ENCODE assay signal across 1 cellular context in genomic region chr3:9037113-9037715, GRCh38.
TF ChIP-seq lines count a peak whose summit lies in the region.

No MANE protein-coding gene starts in this region.

TF ChIP-seq in H1, 55 proteins besides CTCF, POLR2A, EP300 and RAD21:
- TF ChIP-seq RFX5 (IDR thresholded peaks at IDR 0.05; ENCODE audit: borderline replicate concordance, low read depth, low read length) = no peak
- TF ChIP-seq GABPA (IDR thresholded peaks at IDR 0.05; ENCODE audit: borderline replicate concordance, insufficient read depth, low read length) = no peak
- TF ChIP-seq BCL11A (IDR thresholded peaks at IDR 0.05; ENCODE audit: low read depth in 2 of 2, low read length in 2 of 2) = no peak
- TF ChIP-seq USF2 (IDR thresholded peaks at IDR 0.05; ENCODE audit: low read length) = no peak
- no peak for TF ChIP-seq KDM4A (IDR thresholded peaks at IDR 0.05; ENCODE audit: low read depth, low read length, severe bottlenecking)
- TF ChIP-seq RBBP5 (IDR thresholded peaks at IDR 0.05; ENCODE audit: borderline replicate concordance, low read depth, low read length) = no peak
- no peak for TF ChIP-seq CTBP2 (IDR thresholded peaks at IDR 0.05; ENCODE audit: borderline replicate concordance, insufficient read depth, insufficient read length, low read length)
- no peak for TF ChIP-seq TAF7 (optimal IDR thresholded peaks at IDR 0.05; ENCODE audit: borderline replicate concordance, low read depth, low read length)
- no peak for TF ChIP-seq CHD7 (IDR thresholded peaks at IDR 0.05; ENCODE audit: insufficient replicate concordance, low read length)
- TF ChIP-seq KDM1A (IDR thresholded peaks at IDR 0.05; ENCODE audit: borderline replicate concordance, low read length) = no peak
- TF ChIP-seq JUND (IDR thresholded peaks at IDR 0.05; ENCODE audit: low read length) = no peak
- TF ChIP-seq HDAC6 (IDR thresholded peaks at IDR 0.05; ENCODE audit: low read depth, low read length) = no peak
- TF ChIP-seq SAP30 (IDR thresholded peaks at IDR 0.05; ENCODE audit: insufficient read depth, insufficient replicate concordance, low read length) = no peak
TF ChIP-seq in H1: peak in this region for 0.
